In the genomic region with DNA sequence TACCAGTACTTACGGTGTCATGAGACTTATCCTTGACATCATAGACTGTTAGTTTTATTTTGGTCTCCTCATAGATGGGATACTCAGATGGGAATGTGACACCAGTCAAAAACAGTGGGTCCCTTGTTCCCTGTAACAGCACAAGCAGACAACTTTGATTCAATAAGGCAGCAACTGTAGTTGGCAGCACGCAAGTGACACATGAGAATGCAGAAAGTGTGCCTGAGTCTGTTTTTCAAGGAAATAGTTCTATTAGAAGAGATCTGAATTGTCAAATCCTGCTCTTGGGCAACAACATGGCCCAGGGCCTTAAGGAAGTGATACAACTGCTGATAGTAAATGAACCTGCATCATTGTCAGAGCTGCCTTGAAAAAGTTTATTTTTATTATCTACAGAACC, we compare ENCODE assay signal across 9 cellular contexts.
DNase-seq lines count a peak whose midpoint lies in the region; ATAC-seq and TF ChIP-seq lines count a peak whose summit lies in the region.
"Had no signal": no experiment of that assay in that cellular context is flagged by ENCODE, and none has a peak within 500 bp of the region (broad histone marks: within the 10 kb centered on the region; RNA-seq: fewer than 3 reads in every experiment).

No MANE protein-coding gene starts in this region.

- no peak for ATAC-seq in activated T-cell treated with anti-CD3 and anti-CD28 coated beads, Interleukin-2, amount 50 U/mL, for 4 hours
- ATAC-seq in HG02885 (IDR thresholded peaks at IDR 0.05; ENCODE audit: poor library complexity, unreplicated experiment) = no peak

- peaks cover 31% of the 10 kb centered on the region for H3K36me3 Mint-ChIP-seq in activated T-cell treated with anti-CD3 and anti-CD28 coated beads, Interleukin-2, amount 50 U/mL, for 4 hours (ENCODE audit: insufficient read depth)
- peaks cover 36% of the 10 kb centered on the region for H3K36me3 Mint-ChIP-seq in activated naive CD4-positive, alpha-beta T cell treated with anti-CD3 and anti-CD28 coated beads for 36 hours (ENCODE audit: low read depth)
- H3K36me3 Mint-ChIP-seq in type B pancreatic cell = peaks cover 10% of the 10 kb centered on the region

- no peaks in the 10 kb centered on the region for H3K27me3 Mint-ChIP-seq in activated T-cell treated with anti-CD3 and anti-CD28 coated beads, Interleukin-2, amount 50 U/mL, for 4 hours (ENCODE audit: low read depth)
- H3K27me3 Mint-ChIP-seq in activated naive CD4-positive, alpha-beta T cell treated with anti-CD3 and anti-CD28 coated beads for 36 hours (ENCODE audit: low read depth) = no peaks in the 10 kb centered on the region
- H3K27me3 Mint-ChIP-seq in type B pancreatic cell = no peaks in the 10 kb centered on the region

- peak overlapping the region; percentile 82 for H3K27ac ChIP-seq in left ventricle myocardium inferior (replicated peaks)
- H3K27ac ChIP-seq: BLaER1 treated with 17β-estradiol and CSF1 and Interleukin-3, amounts not matched to agents 10 nM and 100 nM had no signal

- H3K27ac Mint-ChIP-seq in activated naive CD4-positive, alpha-beta T cell treated with anti-CD3 and anti-CD28 coated beads for 36 hours = peak overlapping the region; percentile 97
- H3K27ac Mint-ChIP-seq in type B pancreatic cell = peak overlapping the region; percentile 42

- H3K27me3 ChIP-seq in left ventricle myocardium inferior (ENCODE audit: low read depth) = no peaks in the 10 kb centered on the region

- peaks cover 54% of the 10 kb centered on the region for H3K4me1 ChIP-seq in left ventricle myocardium inferior

- H3K36me3 ChIP-seq in left ventricle myocardium inferior = no peaks in the 10 kb centered on the region
- H3K36me3 ChIP-seq: BLaER1 treated with 17β-estradiol and CSF1 and Interleukin-3, amounts not matched to agents 10 nM and 100 nM had no signal

- TF ChIP-seq CTCF in left ventricle myocardium inferior (IDR thresholded peaks at IDR 0.05; ENCODE audit: borderline replicate concordance) = no peak
- TF ChIP-seq CTCF in type B pancreatic cell (conservative IDR thresholded peaks at IDR 0.05) = no peak

- no peak for DNase-seq in activated T-cell treated with anti-CD3 and anti-CD28 coated beads, Interleukin-2, amount 50 U/mL, for 4 hours
- DNase-seq in activated T-cell treated with anti-CD3 and anti-CD28 coated beads for 4 hours = no peak
- peak; percentile 36 for DNase-seq in activated naive CD4-positive, alpha-beta T cell treated with anti-CD3 and anti-CD28 coated beads for 36 hours
- no peak for DNase-seq in left ventricle myocardium inferior
- DNase-seq in type B pancreatic cell (ENCODE audit: extremely low spot score, unreplicated experiment) = no peak
- DNase-seq in NCI-H2171 (lab: John Stamatoyannopoulos, UW) = no peak
- no peak for DNase-seq in AG08396 (ENCODE audit: low spot score)

- intact Hi-C loops in activated naive CD4-positive, alpha-beta T cell treated with anti-CD3 and anti-CD28 coated beads for 36 hours (cut with micrococcal nuclease) = loop anchor here (10.0 kb wide), 2 partner anchors 768 to 1112 kb away; partner anchors contain the start of genes IL15 and SMARCA5
- intact Hi-C loops in left ventricle myocardium inferior (cut with micrococcal nuclease) = no loop called here

- peak overlapping the region; percentile 5 for H3K4me3 ChIP-seq in left ventricle myocardium inferior
- H3K4me3 ChIP-seq: BLaER1 treated with 17β-estradiol and CSF1 and Interleukin-3, amounts not matched to agents 10 nM and 100 nM had no signal

- H3K9me3 Mint-ChIP-seq in activated T-cell treated with anti-CD3 and anti-CD28 coated beads, Interleukin-2, amount 50 U/mL, for 4 hours = no peaks in the 10 kb centered on the region
- no peaks in the 10 kb centered on the region for H3K9me3 Mint-ChIP-seq in activated naive CD4-positive, alpha-beta T cell treated with anti-CD3 and anti-CD28 coated beads for 36 hours
- no peaks in the 10 kb centered on the region for H3K9me3 Mint-ChIP-seq in type B pancreatic cell

- CTCF ChIA-PET in activated naive CD4-positive, alpha-beta T cell treated with anti-CD3 and anti-CD28 coated beads for 36 hours (lab: Charles Lee) = interaction anchor here (0.8 to 2.4 kb wide), 8 partner anchors 10 to 164 kb away, joined by 3 to 10 read pairs (median 3); no protein-coding TSS in a partner anchor

- H3K4me1 Mint-ChIP-seq in activated T-cell treated with anti-CD3 and anti-CD28 coated beads, Interleukin-2, amount 50 U/mL, for 4 hours (ENCODE audit: low read depth) = peaks cover 46% of the 10 kb centered on the region
- peaks cover 45% of the 10 kb centered on the region for H3K4me1 Mint-ChIP-seq in activated naive CD4-positive, alpha-beta T cell treated with anti-CD3 and anti-CD28 coated beads for 36 hours (ENCODE audit: low read depth)
- H3K4me1 Mint-ChIP-seq in type B pancreatic cell (ENCODE audit: unreplicated experiment) = peaks cover 61% of the 10 kb centered on the region

- peak overlapping the region; percentile 88 for H3K4me3 Mint-ChIP-seq in activated T-cell treated with anti-CD3 and anti-CD28 coated beads, Interleukin-2, amount 50 U/mL, for 4 hours
- peak overlapping the region; percentile 87 for H3K4me3 Mint-ChIP-seq in activated naive CD4-positive, alpha-beta T cell treated with anti-CD3 and anti-CD28 coated beads for 36 hours
- peak overlapping the region; percentile 76 for H3K4me3 Mint-ChIP-seq in type B pancreatic cell

- H3K9me3 ChIP-seq in left ventricle myocardium inferior (replicated peaks) = no peaks in the 10 kb centered on the region
- H3K9me3 ChIP-seq: BLaER1 treated with 17β-estradiol and CSF1 and Interleukin-3, amounts not matched to agents 10 nM and 100 nM had no signal
